7 cellular contexts compared by ENCODE assay signal in the genomic region with DNA sequence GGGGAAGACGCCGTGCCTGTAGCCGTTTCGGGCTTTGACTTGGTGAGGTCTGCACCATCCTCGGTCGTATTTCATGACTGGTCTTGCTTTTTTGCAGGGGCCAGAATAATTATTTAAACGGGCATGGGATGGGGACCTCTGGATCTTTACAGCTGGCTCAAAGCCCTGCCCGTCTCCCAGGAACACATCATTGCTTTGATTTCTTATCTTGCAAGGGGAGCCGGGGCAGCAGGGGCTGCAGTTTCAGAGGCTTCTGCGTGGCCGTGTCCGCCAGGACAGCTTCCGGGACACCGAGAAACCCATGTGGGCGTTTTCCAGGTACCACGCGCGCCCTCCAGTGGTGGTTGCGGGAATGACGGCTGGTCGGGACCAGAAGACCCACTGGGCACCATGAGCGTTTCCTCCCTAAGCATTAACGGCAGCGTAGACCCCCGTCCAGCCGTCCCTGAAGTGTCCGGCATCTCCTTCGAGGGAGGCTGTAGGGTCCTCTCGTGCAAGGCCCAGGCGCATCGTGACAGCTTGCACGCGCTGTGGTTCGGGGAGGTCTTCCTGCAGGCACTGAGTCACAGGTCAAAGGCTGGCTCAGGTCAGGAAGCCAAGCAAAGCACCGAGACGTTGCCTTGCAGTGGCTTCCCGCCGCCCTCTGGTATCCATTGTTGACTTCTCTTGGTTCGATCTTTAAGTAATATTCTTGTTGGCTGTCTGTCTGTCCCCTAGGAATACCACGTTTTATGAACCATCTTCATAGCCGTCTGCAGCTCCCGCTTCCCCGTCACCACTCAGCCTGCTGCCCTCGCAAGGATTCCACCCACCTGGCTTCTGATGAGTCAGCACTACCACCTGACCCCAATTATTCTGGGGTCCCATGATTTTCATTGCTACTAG. TPM values are rescaled to one million over a fixed set of nuclear protein-coding genes. Genes with fewer than 3 reads are reported as not detected.
A peak's percentile ranks its signal among the peaks of the same experiment; 100 is the strongest.
DNase-seq lines count a peak whose midpoint lies in the region; TF ChIP-seq lines count a peak whose summit lies in the region.

No MANE protein-coding gene starts in this region.

- H3K4me3 ChIP-seq in fibroblast of the aortic adventitia (ENCODE audit: low read depth, low read length) (peak overlapping the region; percentile 17), neuron (ENCODE audit: low read length) (no peak overlapping the region), stomach (peak overlapping the region; percentile 0 to 36 (median 24))

- H3K27ac Mint-ChIP-seq in IgD-negative memory B cell, result peak overlapping the region in 1 of 3 donors; percentile 22

- in situ Hi-C loops in GM13977 (cut with MboI; ENCODE audit: low pct_unique_long_range_greater_than_20kb, low sequenced_read_pairs, unreplicated experiment), result no loop called here

- intact Hi-C loops in stomach (cut with DNase I; ENCODE audit: low total_unique reads), result no loop called here

- H3K4me1 Mint-ChIP-seq in IgD-negative memory B cell, result peaks cover 2 to 6% (median 4%) of the 10 kb centered on the region in 3 donors

- peak overlapping the region; percentile 29 for H2AFZ ChIP-seq in neuron (ENCODE audit: low read depth, low read length)

- 19 to 30% (median 20%) methylated on average over 29 to 44 of the region's 44 CpGs for WGBS in stomach, 5 donors

- H3K9me3 Mint-ChIP-seq in IgD-negative memory B cell, result peaks cover 0 to 4% (median 0%) of the 10 kb centered on the region in 3 donors

- H3K36me3 ChIP-seq in neuron (ENCODE audit: insufficient read depth, low read length), result no peaks in the 10 kb centered on the region
- H3K36me3 ChIP-seq in stomach, result no peaks in the 10 kb centered on the region

- peaks cover 12% of the 10 kb centered on the region for H3K27me3 Mint-ChIP-seq in IgD-negative memory B cell

- no peaks in the 10 kb centered on the region for H3K4me1 ChIP-seq in neuron (ENCODE audit: insufficient read depth, low read length)
- H3K4me1 ChIP-seq in stomach, result peaks cover 11 to 16% (median 13%) of the 10 kb centered on the region in 4 donors

- TF ChIP-seq POLR2A in stomach (IDR thresholded peaks at IDR 0.05), result no peak

- peak overlapping the region in 3 of 4 donors; percentile 68 to 88 (median 81) for H3K4me3 Mint-ChIP-seq in IgD-negative memory B cell

- peak; percentile 99 for TF ChIP-seq CTCF in GM13977 (IDR thresholded peaks at IDR 0.05; ENCODE audit: extremely low read depth, insufficient read depth, missing control alignments)
- TF ChIP-seq CTCF in fibroblast of the aortic adventitia (IDR thresholded peaks at IDR 0.05; ENCODE audit: insufficient read depth, low read length), result peak; percentile 88
- TF ChIP-seq CTCF in stomach (IDR thresholded peaks at IDR 0.05), result peak in 5 of 7 experiments; percentile 71 to 97 (median 93)

- H3K36me3 Mint-ChIP-seq in IgD-negative memory B cell, result no peaks in the 10 kb centered on the region

- DNase-seq in GM13977 (ENCODE audit: low spot score), result peak; percentile 86
- DNase-seq in RKO (ENCODE audit: low spot score), result peak; percentile 80
- DNase-seq in activated T-helper 1 cell treated with Interleukin-2 at 50 U/mL for 16 hours (ENCODE audit: low read depth), result peak; percentile 66
- peak; percentile 70 for DNase-seq in fibroblast of the aortic adventitia (ENCODE audit: low read depth)
- peak; percentile 89 for DNase-seq in stomach

- H3K27ac ChIP-seq in stomach, result peak overlapping the region in 4 of 5 donors; percentile 29 to 49 (median 38)

- H3K9me3 ChIP-seq in neuron (ENCODE audit: low read length) (no peaks in the 10 kb centered on the region), stomach (no peaks in the 10 kb centered on the region)

- no peak for TF ChIP-seq EP300 in stomach (IDR thresholded peaks at IDR 0.05)

- H3K27me3 ChIP-seq in neuron (ENCODE audit: insufficient read depth, low read length) (no peaks in the 10 kb centered on the region), stomach (peaks cover 0 to 13% (median 0%) of the 10 kb centered on the region in 3 donors)

RNA-seq across cellular contexts. Expression of gene ZFAND2A, which starts 16.2 kb away (rescaled TPM):
- polyA plus RNA-seq in IgD-negative memory B cell (51.1 TPM), stomach (10 to 100 TPM; 37.4 to 93.6 (median 53.1) TPM)
- total RNA-seq in fibroblast of the aortic adventitia (ENCODE audit: low replicate concordance) (14.6 and 16.6 TPM in 2 replicates), stomach (10 to 100 TPM in 4 of 5 donors, under 1 TPM in 1; 0.89 to 44.9 (median 20.2) TPM)

RNA-seq across cellular contexts. Expression of gene UNCX, which starts 56.5 kb away (rescaled TPM):
- not detected for polyA plus RNA-seq in IgD-negative memory B cell
- not detected in 2 replicates for total RNA-seq in fibroblast of the aortic adventitia (ENCODE audit: low replicate concordance)
- total RNA-seq in stomach, result not detected
- not detected for polyA plus RNA-seq in stomach
